ENCODE assay signal across 10 cellular contexts in genomic region chr16:11791144-11791828, GRCh38. TPM values are rescaled to one million over a fixed set of nuclear protein-coding genes. Genes with fewer than 3 reads are reported as not detected.
DNase-seq lines count a peak whose midpoint lies in the region; ATAC-seq and TF ChIP-seq lines count a peak whose summit lies in the region.
"Had no signal": no experiment of that assay in that cellular context is flagged by ENCODE, and none has a peak within 500 bp of the region (broad histone marks: within the 10 kb centered on the region; RNA-seq: fewer than 3 reads in every experiment).

No MANE protein-coding gene starts in this region.

- no peaks in the 10 kb centered on the region for H3K9me2 ChIP-seq in GM23338 (ENCODE audit: insufficient read depth)

- peak; percentile 65 for DNase-seq in NCI-H1092 treated with DMSO at 0.1 percent for 48 hours (lab: John Stamatoyannopoulos, UW)
- no peak for DNase-seq in NCI-H1092 (lab: John Stamatoyannopoulos, UW)
- no peak for DNase-seq in GM23338 (ENCODE audit: low spot score)
- no peak for DNase-seq in activated naive CD8-positive, alpha-beta T cell treated with anti-CD3 and anti-CD28 coated beads, Interleukin-2, amount 50 U/mL, for 24 hours
- no peak for DNase-seq in naive thymus-derived CD4-positive, alpha-beta T cell
- DNase-seq: NCI-H1048, SW 1271 had no signal

- H3K4me3 ChIP-seq in GM23338 = no peak overlapping the region
- H3K4me3 ChIP-seq in naive thymus-derived CD4-positive, alpha-beta T cell (ENCODE audit: low read length) = no peak overlapping the region

- H3K27ac Mint-ChIP-seq in GM23338 = peak overlapping the region; percentile 86
- peak overlapping the region; percentile 50 for H3K27ac Mint-ChIP-seq in activated naive CD8-positive, alpha-beta T cell treated with anti-CD3 and anti-CD28 coated beads, Interleukin-2, amount 50 U/mL, for 24 hours
- H3K27ac Mint-ChIP-seq in naive thymus-derived CD4-positive, alpha-beta T cell = peak overlapping the region; percentile 39 to 98 (median 87)

- POLR2A ChIA-PET in naive thymus-derived CD4-positive, alpha-beta T cell (lab: Charles Lee) = interaction anchor here (0.6 to 1.0 kb wide), 2 partner anchors 9 to 15 kb away, joined by 4 to 11 read pairs; no protein-coding TSS in a partner anchor

- H2AFZ ChIP-seq in GM23338 = no peak overlapping the region

- no peaks in the 10 kb centered on the region; the same call in 2 of the 3 replicates for H3K9me3 Mint-ChIP-seq in GM23338
- no peaks in the 10 kb centered on the region for H3K9me3 Mint-ChIP-seq in activated naive CD8-positive, alpha-beta T cell treated with anti-CD3 and anti-CD28 coated beads, Interleukin-2, amount 50 U/mL, for 24 hours
- no peaks in the 10 kb centered on the region for H3K9me3 Mint-ChIP-seq in naive thymus-derived CD4-positive, alpha-beta T cell

- H3K4me1 Mint-ChIP-seq in GM23338 = peaks cover 21% of the 10 kb centered on the region; the same call in 2 of the 3 replicates
- H3K4me1 Mint-ChIP-seq in activated naive CD8-positive, alpha-beta T cell treated with anti-CD3 and anti-CD28 coated beads, Interleukin-2, amount 50 U/mL, for 24 hours = peaks cover 78% of the 10 kb centered on the region
- H3K4me1 Mint-ChIP-seq in naive thymus-derived CD4-positive, alpha-beta T cell = peaks cover 67 to 94% (median 81%) of the 10 kb centered on the region in 7 donors

- H3K36me3 Mint-ChIP-seq in GM23338 (ENCODE audit: low read depth) = peaks cover 18% of the 10 kb centered on the region
- H3K36me3 Mint-ChIP-seq in activated naive CD8-positive, alpha-beta T cell treated with anti-CD3 and anti-CD28 coated beads, Interleukin-2, amount 50 U/mL, for 24 hours (ENCODE audit: low read depth) = peaks cover 29% of the 10 kb centered on the region
- H3K36me3 Mint-ChIP-seq in naive thymus-derived CD4-positive, alpha-beta T cell = peaks cover 0 to 35% (median 9%) of the 10 kb centered on the region in 5 donors

- H4K20me1 ChIP-seq in GM23338 (replicated peaks; ENCODE audit: insufficient read depth) = peaks cover 51% of the 10 kb centered on the region

- H3F3A ChIP-seq in GM23338 (replicated peaks; ENCODE audit: low read depth) = 0 out of 2 replicates have a peak, but pooled peaks cover 3% of the 10 kb centered on the region

- no peak overlapping the region for H3K4me2 ChIP-seq in GM23338

- CTCF ChIA-PET in naive thymus-derived CD4-positive, alpha-beta T cell (lab: Charles Lee) = interaction anchor here (1.0 to 1.2 kb wide), 2 partner anchors 11 to 19 kb away, joined by 3 to 4 read pairs; no protein-coding TSS in a partner anchor

- peak overlapping the region; percentile 74; the same call in 1 of the 2 replicates for H3K27ac ChIP-seq in GM23338 (ENCODE audit: low read depth)
- H3K27ac ChIP-seq in naive thymus-derived CD4-positive, alpha-beta T cell (ENCODE audit: low read depth, low read length) = peak overlapping the region; percentile 97

- peaks cover 6% of the 10 kb centered on the region; the same call in 1 of the 2 replicates for H3K4me1 ChIP-seq in GM23338 (ENCODE audit: insufficient read depth)
- H3K4me1 ChIP-seq in naive thymus-derived CD4-positive, alpha-beta T cell (ENCODE audit: control insufficient read depth in 2 of 2, insufficient read depth in 2 of 2, low read length in 2 of 2) = peaks cover 37 to 64% of the 10 kb centered on the region in 2 donors

- intact Hi-C loops in naive thymus-derived CD4-positive, alpha-beta T cell (cut with micrococcal nuclease) = loop anchor here (10.0 kb wide), 2 partner anchors 206 to 1046 kb away; partner anchors contain the start of genes LITAF (in 1 of the 2) and NUBP1 (in 1 of the 2)

- peaks cover 100% of the 10 kb centered on the region for H3K79me2 ChIP-seq in GM23338 (replicated peaks; ENCODE audit: insufficient read depth)

- H3K27me3 ChIP-seq in GM23338 (ENCODE audit: insufficient read depth) = no peaks in the 10 kb centered on the region
- H3K27me3 ChIP-seq in naive thymus-derived CD4-positive, alpha-beta T cell (ENCODE audit: control insufficient read depth in 2 of 2, insufficient read depth in 2 of 2, low read length in 2 of 2) = no peaks in the 10 kb centered on the region

- no peak for TF ChIP-seq CTCF in GM23338 (conservative IDR thresholded peaks at IDR 0.05; ENCODE audit: low read depth in 2 of 2)

- no peaks in the 10 kb centered on the region for H3K27me3 Mint-ChIP-seq in GM23338 (ENCODE audit: insufficient read depth, low read depth, poor library complexity)
- H3K27me3 Mint-ChIP-seq in activated naive CD8-positive, alpha-beta T cell treated with anti-CD3 and anti-CD28 coated beads, Interleukin-2, amount 50 U/mL, for 24 hours = no peaks in the 10 kb centered on the region
- no peaks in the 10 kb centered on the region for H3K27me3 Mint-ChIP-seq in naive thymus-derived CD4-positive, alpha-beta T cell

- no peaks in the 10 kb centered on the region for H3K36me3 ChIP-seq in GM23338 (ENCODE audit: insufficient read depth)
- peaks cover 0 to under 1% (median 0%) of the 10 kb centered on the region in 3 experiments for H3K36me3 ChIP-seq in naive thymus-derived CD4-positive, alpha-beta T cell (ENCODE audit: control insufficient read depth in 2 of 3, insufficient read depth in 3 of 3, low read length in 3 of 3)

- no peaks in the 10 kb centered on the region for H3K9me3 ChIP-seq in naive thymus-derived CD4-positive, alpha-beta T cell (ENCODE audit: control insufficient read depth in 2 of 3, low read length in 3 of 3)

- ATAC-seq in GM23338 (no peak), GM21390 (IDR thresholded peaks at IDR 0.05; ENCODE audit: unreplicated experiment) (no peak), HG02798 (IDR thresholded peaks at IDR 0.05; ENCODE audit: poor library complexity, unreplicated experiment) (no peak), GM19395 (IDR thresholded peaks at IDR 0.05; ENCODE audit: unreplicated experiment) (no peak)
- no peak for ATAC-seq in activated naive CD8-positive, alpha-beta T cell treated with anti-CD3 and anti-CD28 coated beads, Interleukin-2, amount 50 U/mL, for 24 hours
- ATAC-seq in naive thymus-derived CD4-positive, alpha-beta T cell = no peak

- H3K4me3 Mint-ChIP-seq in GM23338 = no peak overlapping the region; the same call in 2 of the 3 replicates
- H3K4me3 Mint-ChIP-seq in activated naive CD8-positive, alpha-beta T cell treated with anti-CD3 and anti-CD28 coated beads, Interleukin-2, amount 50 U/mL, for 24 hours = no peak overlapping the region
- H3K4me3 Mint-ChIP-seq in naive thymus-derived CD4-positive, alpha-beta T cell = peak overlapping the region in 9 of 10 donors; percentile 2 to 58 (median 23)

TF ChIP-seq in GM23338, 12 proteins besides CTCF, POLR2A, EP300 and RAD21:
- TF ChIP-seq EZH2 (IDR thresholded peaks at IDR 0.05; ENCODE audit: low read depth, unreplicated experiment) = no peak
- no peak for TF ChIP-seq ZNF114 (CRISPR knock-in tag; IDR thresholded peaks at IDR 0.05)
- TF ChIP-seq JUNB (IDR thresholded peaks at IDR 0.05; ENCODE audit: unreplicated experiment) = no peak
- no peak for TF ChIP-seq POLR2AphosphoS5 (IDR thresholded peaks at IDR 0.05; ENCODE audit: low read depth)
- TF ChIP-seq CREB1 (CRISPR knock-in tag; IDR thresholded peaks at IDR 0.05; ENCODE audit: low read depth) = no peak
- TF ChIP-seq EZH2phosphoT487 (IDR thresholded peaks at IDR 0.05; ENCODE audit: unreplicated experiment) = no peak

RNA-seq across cellular contexts. Expression of gene ZC3H7A, which starts 5.8 kb away (rescaled TPM):
- total RNA-seq in GM23338 (2014; rRNA removed; shearing (Covaris generic)) = 32.7 and 61.3 TPM in 2 replicates
- polyA plus RNA-seq in GM23338 (2016; fragmentation: Nextera tagmentation; extraction: Ambion mirVana) = 42.2 and 49.8 TPM in 2 replicates
- total RNA-seq in naive thymus-derived CD4-positive, alpha-beta T cell = 100 to 1,000 TPM in 1 of 5 experiments, 10 to 100 TPM in 4; 86.9 to 102 (median 88.6) TPM
- polyA plus RNA-seq in naive thymus-derived CD4-positive, alpha-beta T cell = 10 to 100 TPM; 40.1 to 44.9 TPM

RNA-seq across cellular contexts. Expression of gene TXNDC11, which starts 48.6 kb away (rescaled TPM):
- total RNA-seq in GM23338 (2014; rRNA removed; shearing (Covaris generic)) = 12.0 and 12.5 TPM in 2 replicates
- 6.3 and 6.8 TPM in 2 replicates for polyA plus RNA-seq in GM23338 (2016; fragmentation: Nextera tagmentation; extraction: Ambion mirVana)
- total RNA-seq in naive thymus-derived CD4-positive, alpha-beta T cell = 10 to 100 TPM; 41.2 to 80.5 (median 55.1) TPM
- 10 to 100 TPM; 36.7 to 60.3 TPM for polyA plus RNA-seq in naive thymus-derived CD4-positive, alpha-beta T cell

Comparison
In these comparisons a context has a peak if more than half of its experiments do, and no peak if none do; other contexts are left out.
1. H3K4me3 Mint-ChIP-seq: peak in naive thymus-derived CD4-positive, alpha-beta T cell (9 of 10); none in GM23338 (single experiment) and activated naive CD8-positive, alpha-beta T cell treated with anti-CD3 and anti-CD28 coated beads, Interleukin-2, amount 50 U/mL, for 24 hours (single experiment).
2. Peak in every context shown above with its lines, with median percentiles within 50 percentile points of each other: H3K27ac Mint-ChIP-seq.